Comparison of ENCODE assay signal across 36 cellular contexts in the genomic region with DNA sequence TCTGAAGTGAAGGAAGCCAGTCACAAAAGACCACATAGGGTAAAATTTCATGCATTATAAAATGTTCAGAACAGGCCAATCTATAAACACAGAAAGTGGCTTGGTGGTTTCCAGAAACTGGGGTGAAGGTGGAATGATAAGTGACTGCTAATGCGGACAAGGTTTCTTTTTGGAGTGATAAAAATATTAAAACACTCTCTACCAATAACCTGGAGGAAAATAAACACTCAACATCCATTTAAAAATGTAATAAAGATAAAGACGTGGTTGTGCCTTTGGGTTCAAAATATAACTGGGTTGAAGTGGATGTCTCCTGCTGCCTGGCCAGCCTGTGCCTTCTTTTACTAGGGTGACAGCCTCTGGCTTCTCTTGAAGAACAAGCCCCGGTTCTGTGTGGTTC.
"Had no signal": no experiment of that assay in that cellular context is flagged by ENCODE, and none has a peak within 500 bp of the region (broad histone marks: within the 10 kb centered on the region; RNA-seq: fewer than 3 reads in every experiment).

No MANE protein-coding gene starts in this region.

- H3K9me3 Mint-ChIP-seq: activated B cell treated with CpG ODN at 0.5 μM for 24 hours; activated CD8-positive, alpha-beta T cell treated with anti-CD3 and anti-CD28 coated beads for 36 hours; activated naive CD4-positive, alpha-beta T cell treated with anti-CD3 and anti-CD28 coated beads, Interleukin-2, amount 10 ng/mL, durations not matched to agents 7 days and 5 days; activated naive CD4-positive, alpha-beta T cell treated with anti-CD3 and anti-CD28 coated beads, Interleukin-2, amount 50 U/mL, for 72 hours; activated naive CD8-positive, alpha-beta T cell treated with anti-CD3 and anti-CD28 coated beads, Interleukin-2, amount 10 ng/mL, durations not matched to agents 7 days and 5 days; T-helper 2 cell treated with Interferon-gamma antibody and Interleukin-4, amounts not matched to agents 5 μg/mL and 100 μg/mL, for 36 hours had no signal

- H3K27ac Mint-ChIP-seq: activated B cell treated with CpG ODN at 0.5 μM for 24 hours; activated CD8-positive, alpha-beta T cell treated with anti-CD3 and anti-CD28 coated beads for 36 hours; activated naive CD4-positive, alpha-beta T cell treated with anti-CD3 and anti-CD28 coated beads, Interleukin-2, amount 10 ng/mL, durations not matched to agents 7 days and 5 days; activated naive CD4-positive, alpha-beta T cell treated with anti-CD3 and anti-CD28 coated beads, Interleukin-2, amount 50 U/mL, for 72 hours; activated naive CD8-positive, alpha-beta T cell treated with anti-CD3 and anti-CD28 coated beads, Interleukin-2, amount 10 ng/mL, durations not matched to agents 7 days and 5 days; brain; T-helper 17 cell; T-helper 2 cell treated with Interferon-gamma antibody and Interleukin-4, amounts not matched to agents 5 μg/mL and 100 μg/mL, for 36 hours had no signal

- DNase-seq: activated B cell treated with CpG ODN at 0.5 μM for 24 hours; activated CD4-positive, alpha-beta T cell treated with anti-CD3 and anti-CD28 coated beads for 48 hours; activated CD4-positive, alpha-beta T cell treated with anti-CD3 and anti-CD28 coated beads, Interleukin-2, amount 50 U/mL, for 1 hour; activated CD4-positive, alpha-beta T cell treated with anti-CD3 and anti-CD28 coated beads, Interleukin-2, amount 50 U/mL, for 48 hours; activated CD8-positive, alpha-beta memory T cell treated with anti-CD3 and anti-CD28 coated beads for 24 hours; activated CD8-positive, alpha-beta memory T cell treated with anti-CD3 and anti-CD28 coated beads, Interleukin-2, amount 50 U/mL, for 4 hours; activated CD8-positive, alpha-beta T cell treated with anti-CD3 and anti-CD28 coated beads for 36 hours; activated gamma-delta T cell; activated naive CD4-positive, alpha-beta T cell; activated naive CD4-positive, alpha-beta T cell treated with anti-CD3 and anti-CD28 coated beads, Interleukin-2, amount 10 ng/mL, durations not matched to agents 7 days and 5 days; activated naive CD8-positive, alpha-beta T cell treated with anti-CD3 and anti-CD28 coated beads, Interleukin-2, amount 10 ng/mL, durations not matched to agents 7 days and 5 days; activated T-cell treated with anti-CD3 and anti-CD28 coated beads, Interleukin-2, amount 50 U/mL, for 1 hour; activated T-cell treated with anti-CD3 and anti-CD28 coated beads, Interleukin-2, amount 50 U/mL, for 48 hours; central memory CD4-positive, alpha-beta T cell; cerebellar nuclear complex; dermis blood vessel endothelial cell; effector CD8-positive, alpha-beta T cell; esophagus squamous epithelium; foreskin melanocyte; heart right ventricle; T-helper 1 cell; T-helper 17 cell; T1000; WERI-Rb-1 had no signal

- H3K36me3 ChIP-seq: ascending aorta, breast epithelium, cardiac muscle cell, esophagus squamous epithelium, gastroesophageal sphincter, heart right ventricle, WERI-Rb-1 had no signal

- H3K27me3 ChIP-seq: ascending aorta, breast epithelium, cardiac muscle cell had no signal

- H3K4me3 ChIP-seq: ascending aorta, breast epithelium, cardiac muscle cell, coronary artery, esophagus squamous epithelium, gastroesophageal sphincter, heart right ventricle had no signal

- H3K27me3 Mint-ChIP-seq: activated B cell treated with CpG ODN at 0.5 μM for 24 hours had no signal

- H3K4me3 Mint-ChIP-seq: activated B cell treated with CpG ODN at 0.5 μM for 24 hours; activated CD8-positive, alpha-beta T cell treated with anti-CD3 and anti-CD28 coated beads for 36 hours; activated naive CD4-positive, alpha-beta T cell treated with anti-CD3 and anti-CD28 coated beads, Interleukin-2, amount 10 ng/mL, durations not matched to agents 7 days and 5 days; activated naive CD8-positive, alpha-beta T cell treated with anti-CD3 and anti-CD28 coated beads, Interleukin-2, amount 10 ng/mL, durations not matched to agents 7 days and 5 days; brain; T-helper 17 cell; T-helper 2 cell treated with Interferon-gamma antibody and Interleukin-4, amounts not matched to agents 5 μg/mL and 100 μg/mL, for 36 hours had no signal

- H3K27ac ChIP-seq: ascending aorta, breast epithelium, cardiac muscle cell, coronary artery, epithelial cell of prostate, esophagus squamous epithelium, gastroesophageal sphincter, heart right ventricle, WERI-Rb-1 had no signal

- ATAC-seq: activated CD4-positive, CD25-positive, alpha-beta regulatory T cell treated with anti-CD3 and anti-CD28 coated beads, Interleukin-2, amount 50 U/mL, for 24 hours; activated CD8-positive, alpha-beta T cell treated with anti-CD3 and anti-CD28 coated beads for 36 hours; activated naive CD4-positive, alpha-beta T cell treated with anti-CD3 and anti-CD28 coated beads, Interleukin-2, amount 50 U/mL, for 72 hours; gastroesophageal sphincter; heart right ventricle; T-helper 17 cell had no signal

- H3K9me3 ChIP-seq: ascending aorta, breast epithelium, esophagus squamous epithelium, gastroesophageal sphincter, heart right ventricle had no signal

- FAIRE-seq: endometrium, endothelial cell of umbilical vein had no signal

- H3K36me3 Mint-ChIP-seq: activated naive CD4-positive, alpha-beta T cell treated with anti-CD3 and anti-CD28 coated beads, Interleukin-2, amount 10 ng/mL, durations not matched to agents 7 days and 5 days; activated naive CD4-positive, alpha-beta T cell treated with anti-CD3 and anti-CD28 coated beads, Interleukin-2, amount 50 U/mL, for 72 hours; activated naive CD8-positive, alpha-beta T cell treated with anti-CD3 and anti-CD28 coated beads, Interleukin-2, amount 10 ng/mL, durations not matched to agents 7 days and 5 days; brain had no signal

- H3K4me1 ChIP-seq: ascending aorta, breast epithelium, gastroesophageal sphincter had no signal

- H3K4me1 Mint-ChIP-seq: brain had no signal
